8 cellular contexts compared by ENCODE assay signal in genomic region chr10:80459047-80459865, GRCh38. TPM values are rescaled to one million over a fixed set of nuclear protein-coding genes. Genes with fewer than 3 reads are reported as not detected.
DNase-seq lines count a peak whose midpoint lies in the region; ATAC-seq and TF ChIP-seq lines count a peak whose summit lies in the region.

No MANE protein-coding gene starts in this region.

- H3K27me3 ChIP-seq in thyroid gland, result no peaks in the 10 kb centered on the region

- peaks cover 86 to 89% of the 10 kb centered on the region in 2 donors for H3K4me1 ChIP-seq in thyroid gland

- no peaks in the 10 kb centered on the region for H3K9me3 ChIP-seq in thyroid gland

- peak; percentile 64 for DNase-seq in GM04503 (ENCODE audit: low read depth)
- peak; percentile 87 for DNase-seq in KBM-7
- DNase-seq in activated CD4-positive, alpha-beta T cell treated with anti-CD3 and anti-CD28 coated beads for 1 hour, result peak; percentile 46
- peak; percentile 43 for DNase-seq in dermis blood vessel endothelial cell
- peak; percentile 45 for DNase-seq in mucosa of gallbladder (ENCODE audit: low spot score)
- DNase-seq in thyroid gland, result peak; percentile 57 to 59
- no peak for DNase-seq in retina

- H3K4me3 ChIP-seq in thyroid gland (replicated peaks in 1 of 3), result no peak overlapping the region

- in situ Hi-C loops in KBM-7 (cut with MboI; ENCODE audit: low pct_unique_long_range_greater_than_20kb, low sequenced_read_pairs), result no loop called here

- TF ChIP-seq POLR2A in thyroid gland (IDR thresholded peaks at IDR 0.05), result peak in 1 of 2 donors; percentile 40

- H3K27ac ChIP-seq in thyroid gland, result peak overlapping the region; percentile 64 to 99 (median 93)

- ATAC-seq in GM21619 (IDR thresholded peaks at IDR 0.05; ENCODE audit: unreplicated experiment), result peak; percentile 41

- TF ChIP-seq CTCF in thyroid gland (IDR thresholded peaks at IDR 0.05), result no peak

- peaks cover 0 to 6% of the 10 kb centered on the region in 2 donors for H3K36me3 ChIP-seq in thyroid gland

- WGBS in thyroid gland, 2 donors, result 26 to 36% methylated on average over 6 to 9 of the region's 9 CpGs

- intact Hi-C loops in thyroid gland (cut with DNase I), result no loop called here

RNA-seq across cellular contexts. Expression of gene TSPAN14, which starts 5.1 kb away (rescaled TPM):
- total RNA-seq in dermis blood vessel endothelial cell (91.0 and 148 TPM in 2 replicates), mucosa of gallbladder (124 TPM), thyroid gland (10 to 100 TPM; 61.6 to 83.4 (median 77.9) TPM)

RNA-seq across cellular contexts. Expression of gene PRXL2A, which starts 50.9 kb away (rescaled TPM):
- 343 and 346 TPM in 2 replicates for total RNA-seq in dermis blood vessel endothelial cell
- 63.6 TPM for total RNA-seq in mucosa of gallbladder
- total RNA-seq in thyroid gland, result 10 to 100 TPM; 68.2 to 93.3 (median 79.7) TPM
